ENCODE assay signal across 9 cellular contexts in the genomic region with DNA sequence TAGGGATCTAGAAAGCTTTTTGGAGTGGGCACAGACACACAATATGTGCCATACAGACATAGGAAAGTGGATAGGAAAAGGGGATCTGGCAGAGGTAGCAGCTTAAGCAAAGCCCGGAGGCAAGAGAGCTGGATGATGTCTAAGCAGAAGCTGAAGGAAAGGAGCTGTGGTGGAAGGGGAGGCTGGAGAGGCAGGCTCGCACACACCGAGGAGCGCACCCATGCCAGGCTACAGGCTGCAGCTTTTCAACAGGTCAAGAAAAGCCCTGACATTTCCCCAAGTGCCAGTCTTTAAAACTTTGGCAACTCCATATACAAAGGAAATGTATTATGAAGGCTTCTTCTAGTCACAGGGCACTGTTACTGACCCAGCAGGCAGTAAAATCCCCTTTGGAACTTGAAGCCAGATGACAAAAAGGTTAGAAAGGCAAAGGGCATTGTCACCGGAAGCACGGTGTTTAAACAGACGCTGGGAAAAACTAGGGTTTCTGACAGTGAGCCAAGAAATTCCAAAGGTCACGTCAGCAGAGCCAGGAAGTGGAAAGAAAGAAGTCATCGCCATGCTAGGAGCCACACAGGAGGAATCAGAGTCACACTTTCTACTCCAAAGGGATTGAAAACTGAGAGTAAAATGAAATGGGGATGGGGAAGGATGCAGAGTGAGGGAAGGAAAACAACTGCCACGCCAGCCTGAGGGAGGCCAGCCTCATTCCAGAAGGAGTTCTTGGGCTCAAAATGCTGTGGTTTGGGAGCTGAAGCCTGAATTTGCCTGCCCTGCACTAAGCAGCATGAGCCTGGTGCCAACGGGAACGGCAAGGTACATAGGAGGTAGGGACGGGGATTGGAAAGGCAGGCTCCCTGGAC.
DNase-seq lines count a peak whose midpoint lies in the region; ATAC-seq, FAIRE-seq and TF ChIP-seq lines count a peak whose summit lies in the region.
"Had no signal": no experiment of that assay in that cellular context is flagged by ENCODE, and none has a peak within 500 bp of the region (broad histone marks: within the 10 kb centered on the region; RNA-seq: fewer than 3 reads in every experiment).

No MANE protein-coding gene starts in this region.

- no peak overlapping the region for H2AK5ac ChIP-seq in H1 (ENCODE audit: low read depth, low read length)

- no peak overlapping the region for H2BK120ac ChIP-seq in H1 (replicated peaks; ENCODE audit: low read depth, low read length)

- H3K27ac Mint-ChIP-seq in activated T-helper 17 cell treated with anti-CD3 and anti-CD28 coated beads, Interleukin-2, amount 50 U/mL, for 72 hours: no peak overlapping the region

- H3K9ac ChIP-seq in H1 (replicated peaks in 1 of 4; ENCODE audit: extremely low read depth in 1 of 4, low read depth in 3 of 4, low read length in 3 of 4): no peak overlapping the region

- H3K27me3 Mint-ChIP-seq in activated T-helper 17 cell treated with anti-CD3 and anti-CD28 coated beads, Interleukin-2, amount 50 U/mL, for 72 hours: peaks cover 10% of the 10 kb centered on the region

- POLR2A ChIA-PET in AG04449 (lab: Yijun Ruan, JAX): no interaction called here
- POLR2A ChIA-PET in H1 (lab: Charles Lee; ENCODE audit: partially characterized antibody): interaction anchor here (0.6 to 1.2 kb wide), 2 partner anchors 8 to 19 kb away, joined by 3 read pairs; no protein-coding TSS in a partner anchor

- H3K9me3 Mint-ChIP-seq in activated T-helper 17 cell treated with anti-CD3 and anti-CD28 coated beads, Interleukin-2, amount 50 U/mL, for 72 hours: no peaks in the 10 kb centered on the region

- H3K9me3 ChIP-seq in MG63: no peaks in the 10 kb centered on the region
- no peaks in the 10 kb centered on the region for H3K9me3 ChIP-seq in H1 (ENCODE audit: insufficient read depth in 2 of 2, low read depth in 1 of 2, low read length in 1 of 2)
- no peaks in the 10 kb centered on the region for H3K9me3 ChIP-seq in muscle layer of duodenum (ENCODE audit: control insufficient read depth in 1 of 2, low read length in 2 of 2)

- FAIRE-seq in H1 (lab: Jason Lieb, UNC): peak; percentile 42

- H3K14ac ChIP-seq in H1 (ENCODE audit: insufficient read length): no peak overlapping the region

- peak; percentile 55 for DNase-seq in AG04449 (ENCODE audit: low read depth, low spot score)
- peak; percentile 64 for DNase-seq in MG63
- peak in 1 of 2 experiments; percentile 50 for DNase-seq in H1 (ENCODE audit: low read depth in 1 of 2, low spot score in 2 of 2)
- DNase-seq in central memory CD4-positive, alpha-beta T cell: no peak
- DNase-seq in NCI-H2171 (lab: John Stamatoyannopoulos, UW): no peak
- no peak for DNase-seq in activated T-cell treated with anti-CD3 and anti-CD28 coated beads, Interleukin-2, amount 50 U/mL, for 1 hour
- DNase-seq: naive B cell had no signal

- no peaks in the 10 kb centered on the region for H3K27me3 ChIP-seq in MG63
- no peaks in the 10 kb centered on the region for H3K27me3 ChIP-seq in H1 (replicated peaks in 1 of 4; ENCODE audit: control insufficient read depth in 3 of 4, extremely low read depth in 1 of 4, insufficient read depth in 3 of 4, low read length in 3 of 4)
- no peaks in the 10 kb centered on the region for H3K27me3 ChIP-seq in muscle layer of duodenum (ENCODE audit: low read depth, low read length)

- no peaks in the 10 kb centered on the region for H3K79me2 ChIP-seq in H1 (ENCODE audit: control insufficient read depth in 1 of 2, insufficient read depth in 2 of 2, low read length in 2 of 2)

- H2BK15ac ChIP-seq in H1 (ENCODE audit: low read length): 0 out of 2 replicates have a peak overlapping the region, but pooled peaks have one; percentile 93

- CTCF ChIA-PET in AG04449 (lab: Yijun Ruan, JAX): interaction anchor here (0.8 kb wide), 1 partner anchor 10 kb away, joined by 3 read pairs; no protein-coding TSS in a partner anchor
- CTCF ChIA-PET in H1 (lab: Charles Lee; ENCODE audit: partially characterized antibody): interaction anchor here (0.5 to 2.6 kb wide), 4 partner anchors 15 to 318 kb away, joined by 3 to 5 read pairs (median 3); no protein-coding TSS in a partner anchor

- peak overlapping the region; percentile 87 for H2AFZ ChIP-seq in H1 (ENCODE audit: low read length)

- H3K36me3 ChIP-seq in MG63: no peaks in the 10 kb centered on the region
- no peaks in the 10 kb centered on the region for H3K36me3 ChIP-seq in H1 (ENCODE audit: control insufficient read depth in 2 of 4, insufficient read depth in 4 of 4, low read length in 3 of 4)
- no peaks in the 10 kb centered on the region for H3K36me3 ChIP-seq in muscle layer of duodenum (ENCODE audit: control insufficient read depth in 1 of 2, insufficient read depth in 2 of 2, low read length in 2 of 2)

- TF ChIP-seq CTCF in AG04449 (IDR thresholded peaks at IDR 0.05; ENCODE audit: insufficient read depth, low read length, missing control alignments) (no peak), H1 (IDR thresholded peaks at IDR 0.05; ENCODE audit: control extremely low read depth in 1 of 3, insufficient read depth in 1 of 3, low read depth in 1 of 3, low read length in 3 of 3) (no peak)

- peak overlapping the region in 1 of 2 experiments; percentile 17; a peak in 1 of 4 replicates for H3K4me2 ChIP-seq in H1 (ENCODE audit: insufficient read depth in 1 of 2, low read depth in 2 of 2, low read length in 2 of 2)

- no peak overlapping the region; the same call in 1 of the 2 replicates for H3K4me3 ChIP-seq in AG04449 (ENCODE audit: low read depth, low read length)
- no peak overlapping the region for H3K4me3 ChIP-seq in MG63
- no peak overlapping the region for H3K4me3 ChIP-seq in H1 (ENCODE audit: extremely low read depth in 1 of 4, insufficient read depth in 2 of 4, low read depth in 3 of 4, low read length in 4 of 4)
- peak overlapping the region in 1 of 2 donors; percentile 47 for H3K4me3 ChIP-seq in muscle layer of duodenum (ENCODE audit: low read depth in 1 of 2, low read length in 2 of 2)

- no peak for TF ChIP-seq RAD21 in H1 (IDR thresholded peaks at IDR 0.05 in 1 of 2, conservative IDR thresholded peaks at IDR 0.05 in 1 of 2; ENCODE audit: low read depth in 2 of 2, low read length in 2 of 2)

- H3K4me1 ChIP-seq in H1 (replicated peaks in 1 of 4; ENCODE audit: control insufficient read depth in 3 of 4, insufficient read depth in 4 of 4, low read length in 3 of 4) (peaks cover 0 to 4% (median 2%) of the 10 kb centered on the region in 4 experiments; a peak in 3 of 7 replicates), muscle layer of duodenum (ENCODE audit: control insufficient read depth in 1 of 2, insufficient read depth in 2 of 2, low read length in 2 of 2) (peaks cover 0 to 8% of the 10 kb centered on the region in 2 donors)

- no peak overlapping the region; the same call in 1 of the 2 replicates for H2BK12ac ChIP-seq in H1 (ENCODE audit: low read depth, low read length)

- H3K79me1 ChIP-seq in H1 (ENCODE audit: low read depth, low read length): no peaks in the 10 kb centered on the region

- peak overlapping the region; percentile 32; the same call in 1 of the 2 replicates for H2BK20ac ChIP-seq in H1 (ENCODE audit: low read length)

- ATAC-seq in activated T-helper 17 cell treated with anti-CD3 and anti-CD28 coated beads, Interleukin-2, amount 50 U/mL, for 72 hours (replicated peaks): no peak

- no peaks in the 10 kb centered on the region for H3K36me3 Mint-ChIP-seq in activated T-helper 17 cell treated with anti-CD3 and anti-CD28 coated beads, Interleukin-2, amount 50 U/mL, for 72 hours (ENCODE audit: low read depth)
- H3K36me3 Mint-ChIP-seq: naive B cell had no signal

- H3K4ac ChIP-seq in H1 (replicated peaks; ENCODE audit: insufficient read length, low read depth, low read length): no peak overlapping the region

- TF ChIP-seq EP300 in H1 (IDR thresholded peaks at IDR 0.05; ENCODE audit: borderline replicate concordance in 1 of 2, low read depth in 2 of 2, low read length in 2 of 2): no peak

- no peak overlapping the region for H3K23ac ChIP-seq in H1 (ENCODE audit: insufficient read length)

- no peak overlapping the region for H3K18ac ChIP-seq in H1 (ENCODE audit: extremely low read depth, low read length)

- no peak overlapping the region for H4K5ac ChIP-seq in H1 (ENCODE audit: insufficient read length, low read depth, low read length)

- WGBS in H1 (ENCODE audit: extremely low coverage in 1 of 2, insufficient coverage in 1 of 2, insufficient read length in 1 of 2, insufficient replicate concordance in 2 of 2, low coverage in 1 of 2, low lambda C conversion rate in 2 of 2, missing lambda C conversion rate in 1 of 2), 2 experiments: 68% methylated on average over 13 of the region's 13 CpGs; no CpG with 5 or more reads in 1 of the 2 experiments

- no peaks in the 10 kb centered on the region for H4K20me1 ChIP-seq in H1 (replicated peaks in 1 of 2; ENCODE audit: control insufficient read depth in 1 of 2, insufficient read depth in 2 of 2, low read length in 2 of 2)

- H3K27ac ChIP-seq in H1 (ENCODE audit: low read depth, low read length) (no peak overlapping the region), muscle layer of duodenum (ENCODE audit: low read length) (peak overlapping the region; percentile 91)

- no peak for TF ChIP-seq POLR2A in H1 (IDR thresholded peaks at IDR 0.05; ENCODE audit: control extremely low read depth in 1 of 2, low read depth in 2 of 2, low read length in 2 of 2)

- no peaks in the 10 kb centered on the region for H3K23me2 ChIP-seq in H1 (ENCODE audit: low read depth, low read length)

- H4K8ac ChIP-seq in H1 (ENCODE audit: extremely low read depth, insufficient read depth, low read length): no peak overlapping the region

- peaks cover 3% of the 10 kb centered on the region for H3K4me1 Mint-ChIP-seq in activated T-helper 17 cell treated with anti-CD3 and anti-CD28 coated beads, Interleukin-2, amount 50 U/mL, for 72 hours
- H3K4me1 Mint-ChIP-seq: naive B cell had no signal

- H3K56ac ChIP-seq in H1 (replicated peaks; ENCODE audit: insufficient read length, low read depth, low read length): no peak overlapping the region

- H4K91ac ChIP-seq in H1 (replicated peaks; ENCODE audit: insufficient read length, low read length): no peak overlapping the region

- H2BK5ac ChIP-seq in H1 (ENCODE audit: low read depth, low read length): peak overlapping the region; percentile 69; the same call in 1 of the 2 replicates

- no peak overlapping the region for H3K4me3 Mint-ChIP-seq in activated T-helper 17 cell treated with anti-CD3 and anti-CD28 coated beads, Interleukin-2, amount 50 U/mL, for 72 hours
- H3K4me3 Mint-ChIP-seq: naive B cell had no signal

TF ChIP-seq in H1, 55 proteins besides CTCF, POLR2A, EP300 and RAD21 (continues in another document):
- TF ChIP-seq PHF8 (conservative IDR thresholded peaks at IDR 0.05; ENCODE audit: low read depth, low read length) (no peak), CHD1 (IDR thresholded peaks at IDR 0.05; ENCODE audit: low read depth, low read length) (no peak), SUZ12 (IDR thresholded peaks at IDR 0.05; ENCODE audit: low read length) (no peak), RXRA (IDR thresholded peaks at IDR 0.05; ENCODE audit: insufficient read depth, low read depth, low read length) (no peak), TAF1 (IDR thresholded peaks at IDR 0.05; ENCODE audit: low read depth, low read length) (no peak), KDM4A (IDR thresholded peaks at IDR 0.05; ENCODE audit: low read depth, low read length, severe bottlenecking) (no peak), RBBP5 (IDR thresholded peaks at IDR 0.05; ENCODE audit: borderline replicate concordance, low read depth, low read length) (no peak), EZH2 (IDR thresholded peaks at IDR 0.05; ENCODE audit: low read depth, low read length, severe bottlenecking) (no peak)

Comparison
In these comparisons a context has a peak if more than half of its experiments do, and no peak if none do; other contexts are left out.
1. DNase-seq: peak in AG04449 (single experiment) and MG63 (single experiment); none in central memory CD4-positive, alpha-beta T cell (single experiment), NCI-H2171 (single experiment) and activated T-cell treated with anti-CD3 and anti-CD28 coated beads, Interleukin-2, amount 50 U/mL, for 1 hour (single experiment).